14 cellular contexts compared by ENCODE assay signal in genomic region chr4:96312049-96312685, GRCh38.
A peak's percentile ranks its signal among the peaks of the same experiment; 100 is the strongest.
DNase-seq lines count a peak whose midpoint lies in the region; ATAC-seq, FAIRE-seq and TF ChIP-seq lines count a peak whose summit lies in the region.
"Had no signal": no experiment of that assay in that cellular context is flagged by ENCODE, and none has a peak within 500 bp of the region (broad histone marks: within the 10 kb centered on the region; RNA-seq: fewer than 3 reads in every experiment).

No MANE protein-coding gene starts in this region.

- peak overlapping the region; percentile 52 for H3K4me3 Mint-ChIP-seq in MCF 10A (ENCODE audit: unreplicated experiment)
- H3K4me3 Mint-ChIP-seq in activated naive CD8-positive, alpha-beta T cell treated with anti-CD3 and anti-CD28 coated beads for 36 hours, result no peak overlapping the region
- H3K4me3 Mint-ChIP-seq: IgD-negative memory B cell had no signal

- H3K27ac Mint-ChIP-seq in MCF 10A (ENCODE audit: low read depth, unreplicated experiment), result no peak overlapping the region
- no peak overlapping the region for H3K27ac Mint-ChIP-seq in activated naive CD8-positive, alpha-beta T cell treated with anti-CD3 and anti-CD28 coated beads for 36 hours
- H3K27ac Mint-ChIP-seq: activated T-helper 2 cell treated with anti-CD3 and anti-CD28 coated beads, Interferon-gamma antibody, Interleukin-2, Interleukin-4, amounts not matched to agents 10 μg/mL and 5 μg/mL and 100 μg/mL, durations not matched to agents 14 hours and 24 hours and 36 hours; IgD-negative memory B cell had no signal

- H3K4me1 ChIP-seq in foreskin keratinocyte (no peaks in the 10 kb centered on the region), small intestine (ENCODE audit: control insufficient read depth in 2 of 2, insufficient read depth in 1 of 2, low read depth in 1 of 2, low read length in 1 of 2) (no peaks in the 10 kb centered on the region)
- H3K4me1 ChIP-seq: adrenal gland, testis had no signal

- no peaks in the 10 kb centered on the region for H3K36me3 Mint-ChIP-seq in MCF 10A (ENCODE audit: insufficient read depth, unreplicated experiment)
- no peaks in the 10 kb centered on the region for H3K36me3 Mint-ChIP-seq in activated naive CD8-positive, alpha-beta T cell treated with anti-CD3 and anti-CD28 coated beads for 36 hours
- H3K36me3 Mint-ChIP-seq: IgD-negative memory B cell had no signal

- no TSS peak for BruUV-seq in MCF 10A (replicated peaks; lab: Mats Ljungman, UMichigan)

- WGBS in small intestine, 3 donors, result 19 to 58% (median 35%) methylated on average over 4 of the region's 4 CpGs

- H3K4me1 Mint-ChIP-seq in MCF 10A (ENCODE audit: insufficient read depth, unreplicated experiment), result no peaks in the 10 kb centered on the region
- H3K4me1 Mint-ChIP-seq in activated naive CD8-positive, alpha-beta T cell treated with anti-CD3 and anti-CD28 coated beads for 36 hours, result no peaks in the 10 kb centered on the region

- H3K9me3 ChIP-seq in small intestine (ENCODE audit: control insufficient read depth, low read depth), result no peaks in the 10 kb centered on the region
- H3K9me3 ChIP-seq: adrenal gland, testis had no signal

- H3K36me3 ChIP-seq in small intestine (ENCODE audit: control insufficient read depth in 2 of 2, insufficient read depth in 2 of 2, low read length in 2 of 2), result no peaks in the 10 kb centered on the region
- H3K36me3 ChIP-seq: adrenal gland had no signal

- ATAC-seq in foreskin keratinocyte (peak; percentile 54), GM19455 (IDR thresholded peaks at IDR 0.05; ENCODE audit: unreplicated experiment) (no peak)

- intact Hi-C loops in MCF 10A (cut with micrococcal nuclease), result no loop called here

- no peak overlapping the region for H3K27ac ChIP-seq in foreskin keratinocyte
- no peak overlapping the region for H3K27ac ChIP-seq in small intestine (ENCODE audit: low read depth in 1 of 2, low read length in 1 of 2)
- H3K27ac ChIP-seq: adrenal gland, testis had no signal

- DNase-seq in M059J (ENCODE audit: low read depth) (peak; percentile 1), MCF 10A (ENCODE audit: unreplicated experiment) (peak; percentile 17), foreskin keratinocyte (peak in 1 of 2 donors; percentile 13), small intestine (peak; percentile 6), activated T-cell treated with anti-CD3 and anti-CD28 coated beads for 4 hours (no peak)
- DNase-seq in activated naive CD8-positive, alpha-beta T cell treated with anti-CD3 and anti-CD28 coated beads for 36 hours, result no peak
- DNase-seq: activated CD4-positive, alpha-beta T cell treated with anti-CD3 and anti-CD28 coated beads for 48 hours; adrenal gland; NCI-H510A treated with DMSO at 0.1 percent for 48 hours; retina; testis had no signal

- TF ChIP-seq CTCF in MCF 10A (IDR thresholded peaks at IDR 0.05; ENCODE audit: unreplicated experiment) (no peak), foreskin keratinocyte (conservative IDR thresholded peaks at IDR 0.05) (no peak)

- CTCF ChIA-PET in MCF 10A (lab: Yijun Ruan, JAX), result interaction anchor here (0.7 kb wide), 1 partner anchor 253 kb away, joined by 3 read pairs; no protein-coding TSS in a partner anchor

- H3K4me3 ChIP-seq in small intestine (ENCODE audit: low read depth in 1 of 2, low read length in 2 of 2), result no peak overlapping the region
- H3K4me3 ChIP-seq: testis had no signal

- FAIRE-seq in small intestine (lab: Jason Lieb, UNC), result no peak

- H3K27me3 Mint-ChIP-seq in MCF 10A (ENCODE audit: insufficient read depth, unreplicated experiment), result no peaks in the 10 kb centered on the region
- no peaks in the 10 kb centered on the region for H3K27me3 Mint-ChIP-seq in activated naive CD8-positive, alpha-beta T cell treated with anti-CD3 and anti-CD28 coated beads for 36 hours
- H3K27me3 Mint-ChIP-seq: IgD-negative memory B cell had no signal

- POLR2A ChIA-PET in MCF 10A (lab: Yijun Ruan, JAX), result no interaction called here

- H3K27me3 ChIP-seq in foreskin keratinocyte, result no peaks in the 10 kb centered on the region
- H3K27me3 ChIP-seq in small intestine (ENCODE audit: control insufficient read depth in 2 of 2, insufficient read depth in 2 of 2, low read length in 2 of 2), result no peaks in the 10 kb centered on the region
- H3K27me3 ChIP-seq: adrenal gland, testis had no signal

- peaks cover 5% of the 10 kb centered on the region for H3K9me3 Mint-ChIP-seq in MCF 10A (ENCODE audit: unreplicated experiment)
- H3K9me3 Mint-ChIP-seq in activated naive CD8-positive, alpha-beta T cell treated with anti-CD3 and anti-CD28 coated beads for 36 hours, result peaks cover 10% of the 10 kb centered on the region

Comparison
In these comparisons a context has a peak if more than half of its experiments do, and no peak if none do; other contexts are left out.
1. DNase-seq: peak in M059J (single experiment), MCF 10A (single experiment) and small intestine (single experiment); none in activated naive CD8-positive, alpha-beta T cell treated with anti-CD3 and anti-CD28 coated beads for 36 hours (single experiment) and activated T-cell treated with anti-CD3 and anti-CD28 coated beads for 4 hours (single experiment).